ENCODE assay signal across 9 cellular contexts in genomic region chr17:74467221-74467951, GRCh38. TPM values are rescaled to one million over a fixed set of nuclear protein-coding genes. Genes with fewer than 3 reads are reported as not detected.
DNase-seq lines count a peak whose midpoint lies in the region; ATAC-seq and TF ChIP-seq lines count a peak whose summit lies in the region.
"Had no signal": no experiment of that assay in that cellular context is flagged by ENCODE, and none has a peak within 500 bp of the region (broad histone marks: within the 10 kb centered on the region; RNA-seq: fewer than 3 reads in every experiment).

No MANE protein-coding gene starts in this region.

- peak overlapping the region; percentile 51 for H3K27ac ChIP-seq in CD8-positive, alpha-beta T cell (ENCODE audit: low read depth, low read length)
- H3K27ac ChIP-seq in caudate nucleus (ENCODE audit: low read depth, low read length) (peak overlapping the region; percentile 21), Karpas-422 (ENCODE audit: low read length) (no peak overlapping the region), PC-3 (ENCODE audit: low read length) (no peak overlapping the region)

- no peak for TF ChIP-seq CTCF in CD8-positive, alpha-beta T cell (IDR thresholded peaks at IDR 0.05)
- no peak for TF ChIP-seq CTCF in PC-3 (conservative IDR thresholded peaks at IDR 0.05; ENCODE audit: low read depth, low read length)

- H2AFZ ChIP-seq in Karpas-422 (ENCODE audit: low read length) (no peak overlapping the region), PC-3 (ENCODE audit: low read length) (no peak overlapping the region)

- ATAC-seq in CD8-positive, alpha-beta T cell = no peak
- ATAC-seq in GM19372 (IDR thresholded peaks at IDR 0.05; ENCODE audit: low read depth, unreplicated experiment) = peak; percentile 75
- peak; percentile 83 for ATAC-seq in HG03342 (IDR thresholded peaks at IDR 0.05; ENCODE audit: unreplicated experiment)
- peak; percentile 89 for ATAC-seq in stimulated activated memory B cell treated with anti-CD40 and anti-IgM and Interleukin-4, amounts not matched to agents 10 μg/mL and 1 μg/mL and 100 μg/mL, for 72 hours
- no peak for ATAC-seq in PC-3

- no peaks in the 10 kb centered on the region for H4K20me1 ChIP-seq in Karpas-422 (ENCODE audit: insufficient read depth, low read depth, low read length)
- H4K20me1 ChIP-seq in PC-3 (ENCODE audit: low read length) = no peaks in the 10 kb centered on the region

- H3K9ac ChIP-seq in Karpas-422 (ENCODE audit: low read length) (no peak overlapping the region), PC-3 (ENCODE audit: low read length) (no peak overlapping the region)

- no peaks in the 10 kb centered on the region for H3K36me3 ChIP-seq in CD8-positive, alpha-beta T cell (ENCODE audit: insufficient read depth, low read length)
- H3K36me3 ChIP-seq in Karpas-422 (ENCODE audit: insufficient read depth, low read length) (no peaks in the 10 kb centered on the region), PC-3 (ENCODE audit: low read depth, low read length) (no peaks in the 10 kb centered on the region)

- H3K4me3 Mint-ChIP-seq in CD8-positive, alpha-beta T cell = peak overlapping the region; percentile 81
- H3K4me3 Mint-ChIP-seq in stimulated activated memory B cell treated with anti-CD40 and anti-IgM and Interleukin-4, amounts not matched to agents 10 μg/mL and 1 μg/mL and 100 μg/mL, for 72 hours = peak overlapping the region; percentile 68

- H3F3A ChIP-seq in PC-3 (ENCODE audit: low read length, unreplicated experiment) = no peaks in the 10 kb centered on the region

- H3K36me3 Mint-ChIP-seq in CD8-positive, alpha-beta T cell = no peaks in the 10 kb centered on the region
- H3K36me3 Mint-ChIP-seq in stimulated activated memory B cell treated with anti-CD40 and anti-IgM and Interleukin-4, amounts not matched to agents 10 μg/mL and 1 μg/mL and 100 μg/mL, for 72 hours = peaks cover 7% of the 10 kb centered on the region

- peaks cover 39% of the 10 kb centered on the region for H3K4me1 ChIP-seq in CD8-positive, alpha-beta T cell (ENCODE audit: insufficient read depth, low read length)
- no peaks in the 10 kb centered on the region for H3K4me1 ChIP-seq in Karpas-422 (ENCODE audit: low read length)
- H3K4me1 ChIP-seq in PC-3 (ENCODE audit: insufficient read depth, low read length) = no peaks in the 10 kb centered on the region

- H3K4me1 Mint-ChIP-seq in CD8-positive, alpha-beta T cell (ENCODE audit: low read depth) = peaks cover 31% of the 10 kb centered on the region
- peaks cover 22% of the 10 kb centered on the region for H3K4me1 Mint-ChIP-seq in stimulated activated memory B cell treated with anti-CD40 and anti-IgM and Interleukin-4, amounts not matched to agents 10 μg/mL and 1 μg/mL and 100 μg/mL, for 72 hours

- no peaks in the 10 kb centered on the region for H3K27me3 ChIP-seq in CD8-positive, alpha-beta T cell (ENCODE audit: insufficient read depth, low read length)
- no peaks in the 10 kb centered on the region for H3K27me3 ChIP-seq in Karpas-422 (ENCODE audit: low read length)
- peaks cover 16% of the 10 kb centered on the region; the same call in 1 of the 2 replicates for H3K27me3 ChIP-seq in PC-3 (ENCODE audit: low read length)

- intact Hi-C loops in CD8-positive, alpha-beta T cell (cut with DNase I, micrococcal nuclease) = no loop called here
- intact Hi-C loops in PC-3 (cut with micrococcal nuclease) = no loop called here

- no peaks in the 10 kb centered on the region for H3K9me3 ChIP-seq in CD8-positive, alpha-beta T cell (ENCODE audit: low read length)
- H3K9me3 ChIP-seq in Karpas-422 (ENCODE audit: low read length) (no peaks in the 10 kb centered on the region), PC-3 (ENCODE audit: low read length) (no peaks in the 10 kb centered on the region)

- BruUV-seq in PC-3 (replicated peaks; lab: Mats Ljungman, UMichigan) = no TSS peak

- H3K4me2 ChIP-seq in Karpas-422 (ENCODE audit: low read depth, low read length, poor library complexity, severe bottlenecking) (no peak overlapping the region), PC-3 (ENCODE audit: low read length) (no peak overlapping the region)

- POLR2A ChIA-PET in CD8-positive, alpha-beta T cell (lab: Charles Lee) = no interaction called here
- POLR2A ChIA-PET in PC-3 (lab: Charles Lee; ENCODE audit: unreplicated experiment) = interaction anchor here (0.6 kb wide), 1 partner anchor 199 kb away, joined by 4 read pairs; no protein-coding TSS in a partner anchor

- no peaks in the 10 kb centered on the region for H3K9me3 Mint-ChIP-seq in CD8-positive, alpha-beta T cell
- H3K9me3 Mint-ChIP-seq in stimulated activated memory B cell treated with anti-CD40 and anti-IgM and Interleukin-4, amounts not matched to agents 10 μg/mL and 1 μg/mL and 100 μg/mL, for 72 hours = no peaks in the 10 kb centered on the region
- H3K9me3 Mint-ChIP-seq: naive thymus-derived CD8-positive, alpha-beta T cell had no signal

- CTCF ChIA-PET in CD8-positive, alpha-beta T cell (lab: Charles Lee) = interaction anchor here (0.9 to 1.7 kb wide), 2 partner anchors 10 to 29 kb away, joined by 3 to 7 read pairs; no protein-coding TSS in a partner anchor
- CTCF ChIA-PET in PC-3 (lab: Charles Lee) = no interaction called here

- no peaks in the 10 kb centered on the region for H3K79me2 ChIP-seq in Karpas-422 (ENCODE audit: low read length)
- H3K79me2 ChIP-seq in PC-3 (ENCODE audit: low read length) = no peaks in the 10 kb centered on the region

- peak overlapping the region; percentile 61 for H3K4me3 ChIP-seq in CD8-positive, alpha-beta T cell (ENCODE audit: low read depth, low read length)
- H3K4me3 ChIP-seq in Karpas-422 (ENCODE audit: low read length) (no peak overlapping the region), PC-3 (ENCODE audit: low read length) (no peak overlapping the region)

- no peak for DNase-seq in CD8-positive, alpha-beta T cell
- no peak for DNase-seq in caudate nucleus (lab: John Stamatoyannopoulos, UW)
- no peak for DNase-seq in Karpas-422
- DNase-seq in glomerular visceral epithelial cell (ENCODE audit: extremely low spot score) = no peak
- DNase-seq in PC-3 = no peak

- H3K9me2 ChIP-seq in Karpas-422 (replicated peaks; ENCODE audit: insufficient read depth, low read length) (no peaks in the 10 kb centered on the region), PC-3 (replicated peaks; ENCODE audit: low read length) (no peaks in the 10 kb centered on the region)

- no peaks in the 10 kb centered on the region for H3K27me3 Mint-ChIP-seq in CD8-positive, alpha-beta T cell (ENCODE audit: low read depth)
- H3K27me3 Mint-ChIP-seq in stimulated activated memory B cell treated with anti-CD40 and anti-IgM and Interleukin-4, amounts not matched to agents 10 μg/mL and 1 μg/mL and 100 μg/mL, for 72 hours = no peaks in the 10 kb centered on the region
- H3K27me3 Mint-ChIP-seq: naive thymus-derived CD8-positive, alpha-beta T cell had no signal

- H3K27ac Mint-ChIP-seq in CD8-positive, alpha-beta T cell = peak overlapping the region; percentile 85
- H3K27ac Mint-ChIP-seq in stimulated activated memory B cell treated with anti-CD40 and anti-IgM and Interleukin-4, amounts not matched to agents 10 μg/mL and 1 μg/mL and 100 μg/mL, for 72 hours = no peak overlapping the region

RNA-seq across cellular contexts. Expression of gene CD300A, which starts 1.0 kb away (rescaled TPM):
- total RNA-seq in CD8-positive, alpha-beta T cell = 1 to 10 TPM; 3.6 to 4.5 TPM
- total RNA-seq in Karpas-422 (2014; rRNA removed; shearing (Covaris generic); ENCODE audit: low replicate concordance) = not detected in 2 replicates
- total RNA-seq in PC-3 (2014; rRNA removed) = not detected in 2 replicates

RNA-seq across cellular contexts. Expression of gene GPRC5C, which starts 35.5 kb away (rescaled TPM):
- under 1 TPM in 1 of 2 experiments, not detected in 1; 0.33 TPM for total RNA-seq in CD8-positive, alpha-beta T cell
- total RNA-seq in Karpas-422 (2014; rRNA removed; shearing (Covaris generic); ENCODE audit: low replicate concordance) = not detected in 2 replicates
- total RNA-seq in PC-3 (2014; rRNA removed) = 209 and 210 TPM in 2 replicates
- total RNA-seq: naive thymus-derived CD8-positive, alpha-beta T cell had no signal

Comparison
In these comparisons a context has a peak if more than half of its experiments do, and no peak if none do; other contexts are left out.
1. ATAC-seq: peak in GM19372 (single experiment), HG03342 (single experiment) and stimulated activated memory B cell treated with anti-CD40 and anti-IgM and Interleukin-4, amounts not matched to agents 10 μg/mL and 1 μg/mL and 100 μg/mL, for 72 hours (single experiment); none in CD8-positive, alpha-beta T cell (single experiment) and PC-3 (single experiment).
2. H3K27ac ChIP-seq: peak in CD8-positive, alpha-beta T cell (single experiment) and caudate nucleus (single experiment); none in Karpas-422 (single experiment) and PC-3 (single experiment).
3. RNA of gene GPRC5C, which starts 35.5 kb away (total RNA-seq): 209 to 210 TPM in PC-3; 0.33 TPM in CD8-positive, alpha-beta T cell and not detected in Karpas-422; every median in the first group is over 100 times any median in the second.